In the genomic region with DNA sequence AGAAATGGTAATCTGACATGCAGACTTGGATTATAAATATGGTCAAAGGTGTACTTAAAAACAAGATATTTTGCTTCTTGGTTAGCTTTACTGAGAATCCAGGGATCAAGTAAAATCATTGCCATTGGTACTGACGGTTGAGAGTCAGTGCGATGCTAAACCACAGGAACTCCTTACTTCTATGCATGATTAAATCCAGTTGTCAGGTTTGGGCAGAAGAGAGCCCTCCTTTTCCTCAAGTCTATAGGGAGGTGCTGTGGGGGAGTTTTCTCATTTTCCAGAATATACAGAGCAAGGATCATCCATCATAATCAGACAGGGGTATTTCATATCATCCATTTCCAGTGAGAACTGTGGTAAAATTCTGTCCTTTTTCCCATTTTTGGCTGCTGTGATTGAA, we compare ENCODE assay signal across 29 cellular contexts.
"Had no signal": no experiment of that assay in that cellular context is flagged by ENCODE, and none has a peak within 500 bp of the region (broad histone marks: within the 10 kb centered on the region; RNA-seq: fewer than 3 reads in every experiment).

No MANE protein-coding gene starts in this region.

- H3K27ac ChIP-seq: cardiac muscle cell, VCaP had no signal

- H3K4me3 ChIP-seq: cardiac muscle cell had no signal

- H3K36me3 ChIP-seq: cardiac muscle cell had no signal

- ATAC-seq: activated CD4-positive, alpha-beta T cell treated with anti-CD3 and anti-CD28 coated beads for 36 hours; activated CD4-positive, CD25-positive, alpha-beta regulatory T cell treated with anti-CD3 and anti-CD28 coated beads, Interleukin-2, amount 50 U/mL, for 24 hours; activated CD8-positive, alpha-beta memory T cell treated with anti-CD3 and anti-CD28 coated beads, Interleukin-2, amount 10 ng/mL, durations not matched to agents 7 days and 5 days; activated CD8-positive, alpha-beta T cell treated with anti-CD3 and anti-CD28 coated beads, Interleukin-2, amount 10 ng/mL, durations not matched to agents 7 days and 5 days; activated naive CD8-positive, alpha-beta T cell treated with anti-CD3 and anti-CD28 coated beads, Interleukin-2, amount 50 U/mL, for 24 hours had no signal

- DNase-seq: activated B cell treated with CpG ODN at 0.5 μM for 24 hours; activated CD4-positive, alpha-beta memory T cell treated with anti-CD3 and anti-CD28 coated beads, Interleukin-2, amount 10 ng/mL, durations not matched to agents 7 days and 5 days; activated CD4-positive, alpha-beta T cell treated with anti-CD3 and anti-CD28 coated beads for 1 hour; activated CD4-positive, alpha-beta T cell treated with anti-CD3 and anti-CD28 coated beads for 36 hours; activated CD4-positive, alpha-beta T cell treated with anti-CD3 and anti-CD28 coated beads for 48 hours; activated CD4-positive, alpha-beta T cell treated with anti-CD3 and anti-CD28 coated beads, Interleukin-2, amount 10 ng/mL, durations not matched to agents 7 days and 5 days; activated CD4-positive, alpha-beta T cell treated with anti-CD3 and anti-CD28 coated beads, Interleukin-2, amount 50 U/mL, for 48 hours; activated CD8-positive, alpha-beta memory T cell treated with anti-CD3 and anti-CD28 coated beads for 24 hours; activated CD8-positive, alpha-beta memory T cell treated with anti-CD3 and anti-CD28 coated beads, Interleukin-2, amount 10 ng/mL, durations not matched to agents 7 days and 5 days; activated CD8-positive, alpha-beta memory T cell treated with anti-CD3 and anti-CD28 coated beads, Interleukin-2, amount 50 U/mL, for 48 hours; activated CD8-positive, alpha-beta T cell treated with anti-CD3 and anti-CD28 coated beads, Interleukin-2, amount 10 ng/mL, durations not matched to agents 7 days and 5 days; activated effector memory CD4-positive, alpha-beta T cell treated with Interleukin-2 at 50 U/mL for 16 hours; activated gamma-delta T cell; activated naive CD4-positive, alpha-beta T cell treated with anti-CD3 and anti-CD28 coated beads, Interleukin-2, amount 10 ng/mL, durations not matched to agents 7 days and 5 days; activated naive CD4-positive, alpha-beta T cell treated with Interleukin-2 at 50 U/mL for 16 hours; activated naive CD8-positive, alpha-beta T cell treated with anti-CD3 and anti-CD28 coated beads, Interleukin-2, amount 10 ng/mL, durations not matched to agents 7 days and 5 days; activated naive CD8-positive, alpha-beta T cell treated with anti-CD3 and anti-CD28 coated beads, Interleukin-2, amount 50 U/mL, for 24 hours; activated T-cell treated with anti-CD3 and anti-CD28 coated beads, Interleukin-2, amount 50 U/mL, for 24 hours; activated T-cell treated with anti-CD3 and anti-CD28 coated beads, Interleukin-2, amount 50 U/mL, for 48 hours; amniotic stem cell; aorta; caudate nucleus; cerebellar nuclear complex; T-helper 1 cell; T-helper 2 cell; T-helper 9 cell had no signal

- H3K27me3 ChIP-seq: cardiac muscle cell had no signal
